ENCODE assay signal across 12 cellular contexts in genomic region chr16:73056383-73056782, GRCh38. TPM values are rescaled to one million over a fixed set of nuclear protein-coding genes. Genes with fewer than 3 reads are reported as not detected.
DNase-seq lines count a peak whose midpoint lies in the region; ATAC-seq and TF ChIP-seq lines count a peak whose summit lies in the region.
"Had no signal": no experiment of that assay in that cellular context is flagged by ENCODE, and none has a peak within 500 bp of the region (broad histone marks: within the 10 kb centered on the region; RNA-seq: fewer than 3 reads in every experiment).

No MANE protein-coding gene starts in this region.

- H3K27me3 ChIP-seq in SK-N-SH (ENCODE audit: insufficient read depth): no peaks in the 10 kb centered on the region
- H3K27me3 ChIP-seq in mesenchymal stem cell (ENCODE audit: control insufficient read depth in 1 of 2, insufficient read depth in 1 of 2, low read length in 2 of 2): peaks cover 0 to 9% of the 10 kb centered on the region in 2 experiments
- no peaks in the 10 kb centered on the region for H3K27me3 ChIP-seq in tibial nerve

- peak overlapping the region; percentile 94 for H3K4me2 ChIP-seq in SK-N-SH
- peak overlapping the region; percentile 1 for H3K4me2 ChIP-seq in mesenchymal stem cell (ENCODE audit: low read length, poor library complexity, severe bottlenecking)

- CTCF ChIA-PET in SK-N-SH (lab: Yijun Ruan, JAX): interaction anchor here (0.6 to 2.3 kb wide), 8 partner anchors 15 to 1180 kb away, joined by 3 to 9 read pairs (median 6); no protein-coding TSS in a partner anchor

- POLR2A ChIA-PET in SK-N-SH (lab: Yijun Ruan, JAX): interaction anchor here (0.9 to 1.3 kb wide), 3 partner anchors 113 to 173 kb away, joined by 3 read pairs; no protein-coding TSS in a partner anchor

- H2BK12ac ChIP-seq in mesenchymal stem cell (ENCODE audit: low read length in 2 of 2): peak overlapping the region in 1 of 2 experiments; percentile 12

- H3K27ac ChIP-seq in SK-N-SH (ENCODE audit: low read depth in 2 of 2, low read length in 1 of 2) (peak overlapping the region; percentile 74 to 90), mesenchymal stem cell (ENCODE audit: low read length, poor library complexity, severe bottlenecking) (peak overlapping the region; percentile 4), tibial nerve (peak overlapping the region; percentile 82 to 99 (median 94))

- H2AK5ac ChIP-seq in mesenchymal stem cell (ENCODE audit: low read length, severe bottlenecking): peak overlapping the region; percentile 82

- H4K91ac ChIP-seq in mesenchymal stem cell (ENCODE audit: low read length): peak overlapping the region; percentile 15

- no peak overlapping the region for H3K27ac Mint-ChIP-seq in chondrocyte (ENCODE audit: unreplicated experiment)
- H3K27ac Mint-ChIP-seq: activated CD4-positive, alpha-beta T cell treated with anti-CD3 and anti-CD28 coated beads, Interleukin-2, amount 10 ng/mL, durations not matched to agents 24 days and 14 days; B cell had no signal

- peak overlapping the region; percentile 19 for H4K8ac ChIP-seq in mesenchymal stem cell (ENCODE audit: low read length)

- TF ChIP-seq CTCF in SK-N-SH (IDR thresholded peaks at IDR 0.05) (no peak), chondrocyte (IDR thresholded peaks at IDR 0.05) (no peak), tibial nerve (IDR thresholded peaks at IDR 0.05) (no peak)

- 0 out of 2 replicates have a peak overlapping the region, but pooled peaks have one; percentile 12 for H2AFZ ChIP-seq in SK-N-SH (ENCODE audit: low read depth)
- H2AFZ ChIP-seq in mesenchymal stem cell (ENCODE audit: low read depth, low read length): no peak overlapping the region

- ATAC-seq in SK-N-SH treated with all-trans-retinoic acid at 6 μM for 48 hours (no peak), GM18867 (IDR thresholded peaks at IDR 0.05; ENCODE audit: unreplicated experiment) (no peak), HG03442 (IDR thresholded peaks at IDR 0.05; ENCODE audit: unreplicated experiment) (no peak)

- peak overlapping the region; percentile 66 to 70 for H3K18ac ChIP-seq in mesenchymal stem cell (ENCODE audit: low read depth in 1 of 2, low read length in 2 of 2)

- H3K36me3 Mint-ChIP-seq in chondrocyte (ENCODE audit: low read depth): peaks cover 7% of the 10 kb centered on the region

- no peak overlapping the region for H2BK5ac ChIP-seq in mesenchymal stem cell (ENCODE audit: low read depth, low read length, poor library complexity, severe bottlenecking)

- peak overlapping the region; percentile 26 for H2BK15ac ChIP-seq in mesenchymal stem cell (ENCODE audit: low read depth, poor library complexity, severe bottlenecking)

- TF ChIP-seq RAD21 in SK-N-SH (IDR thresholded peaks at IDR 0.05; ENCODE audit: low read length): no peak

- no peaks in the 10 kb centered on the region for H3K36me3 ChIP-seq in SK-N-SH (replicated peaks in 1 of 2; ENCODE audit: control insufficient read depth in 1 of 2, insufficient read depth in 2 of 2, low read length in 1 of 2)
- no peaks in the 10 kb centered on the region for H3K36me3 ChIP-seq in mesenchymal stem cell (ENCODE audit: control insufficient read depth in 1 of 2, insufficient read depth in 2 of 2, low read depth in 1 of 2, low read length in 2 of 2)
- no peaks in the 10 kb centered on the region for H3K36me3 ChIP-seq in tibial nerve

- no peaks in the 10 kb centered on the region for H3K9me2 ChIP-seq in SK-N-SH

- H3K4me3 Mint-ChIP-seq in chondrocyte (ENCODE audit: unreplicated experiment): peak overlapping the region; percentile 96

- H3K4me1 ChIP-seq in SK-N-SH (ENCODE audit: control insufficient read depth in 1 of 2, insufficient read depth in 2 of 2, low read depth in 1 of 2, low read length in 1 of 2): peaks cover 31 to 61% of the 10 kb centered on the region in 2 experiments
- H3K4me1 ChIP-seq in mesenchymal stem cell (ENCODE audit: control insufficient read depth, insufficient read depth, low read depth, low read length): peaks cover 16% of the 10 kb centered on the region
- peaks cover 0 to 69% (median 33%) of the 10 kb centered on the region in 4 donors for H3K4me1 ChIP-seq in tibial nerve

- no peaks in the 10 kb centered on the region for H3K9me3 ChIP-seq in SK-N-SH
- no peaks in the 10 kb centered on the region for H3K9me3 ChIP-seq in mesenchymal stem cell (ENCODE audit: control insufficient read depth, low read length)
- H3K9me3 ChIP-seq in tibial nerve: no peaks in the 10 kb centered on the region

- H3K9ac ChIP-seq in SK-N-SH (peak overlapping the region; percentile 91), mesenchymal stem cell (ENCODE audit: low read length) (peak overlapping the region; percentile 85)

- no peaks in the 10 kb centered on the region for H3K27me3 Mint-ChIP-seq in chondrocyte (ENCODE audit: low read depth)

- H3K4me3 ChIP-seq in SK-N-SH (ENCODE audit: low read depth in 2 of 2, low read length in 1 of 2) (peak overlapping the region; percentile 81 to 84), mesenchymal stem cell (ENCODE audit: insufficient read depth in 1 of 2, low read depth in 1 of 2, low read length in 2 of 2) (peak overlapping the region in 1 of 2 experiments; percentile 79), tibial nerve (peak overlapping the region; percentile 48 to 83 (median 56))

- no peak overlapping the region for H3K23ac ChIP-seq in mesenchymal stem cell (ENCODE audit: low read length in 2 of 2)

- H3F3A ChIP-seq in SK-N-SH (replicated peaks; ENCODE audit: insufficient read depth): peaks cover 20% of the 10 kb centered on the region

- 1% methylated on average over 5 of the region's 5 CpGs for WGBS in SK-N-SH (ENCODE audit: low lambda C conversion rate)
- 73% methylated on average over 4 of the region's 5 CpGs for WGBS in mesenchymal stem cell
- 69 to 78% methylated on average over 5 of the region's 5 CpGs for WGBS in tibial nerve, 2 donors

- TF ChIP-seq EP300 in SK-N-SH (IDR thresholded peaks at IDR 0.05; ENCODE audit: borderline replicate concordance in 1 of 2, low read depth in 1 of 2, low read length in 1 of 2) (no peak), tibial nerve (IDR thresholded peaks at IDR 0.05) (no peak)

- no peak for TF ChIP-seq POLR2A in tibial nerve (IDR thresholded peaks at IDR 0.05)

- no peak for DNase-seq in SK-N-SH
- DNase-seq in chondrocyte (ENCODE audit: low spot score): no peak
- no peak for DNase-seq in mesenchymal stem cell
- DNase-seq in tibial nerve (ENCODE audit: low spot score in 2 of 2): no peak
- DNase-seq in H4 (ENCODE audit: low spot score): no peak
- DNase-seq: activated CD4-positive, alpha-beta T cell treated with anti-CD3 and anti-CD28 coated beads, Interleukin-2, amount 10 ng/mL, durations not matched to agents 24 days and 14 days; NCI-H446 treated with DMSO at 0.1 percent for 48 hours; stimulated activated CD4-positive, alpha-beta T cell treated with anti-CD3 and anti-CD28 coated beads, Interleukin-2, amount 100 ng/mL, for 24 hours had no signal

- peak overlapping the region; percentile 42 for H2BK120ac ChIP-seq in mesenchymal stem cell (ENCODE audit: low read depth, low read length)

- peak overlapping the region in 1 of 2 experiments; percentile 3 for H3K4ac ChIP-seq in mesenchymal stem cell (ENCODE audit: low read depth in 1 of 2, low read length in 2 of 2)

- H3K79me2 ChIP-seq in SK-N-SH (ENCODE audit: insufficient read depth): peaks cover 90% of the 10 kb centered on the region

- no peaks in the 10 kb centered on the region for H3K9me3 Mint-ChIP-seq in chondrocyte (ENCODE audit: low read depth)
- H3K9me3 Mint-ChIP-seq: activated CD4-positive, alpha-beta T cell treated with anti-CD3 and anti-CD28 coated beads, Interleukin-2, amount 10 ng/mL, durations not matched to agents 24 days and 14 days had no signal

- peaks cover 1% of the 10 kb centered on the region for H3K79me1 ChIP-seq in mesenchymal stem cell (replicated peaks; ENCODE audit: low read length, poor library complexity, severe bottlenecking)

- H3K14ac ChIP-seq in mesenchymal stem cell (ENCODE audit: low read length in 2 of 2): no peak overlapping the region

- peaks cover 24% of the 10 kb centered on the region for H3K4me1 Mint-ChIP-seq in chondrocyte (ENCODE audit: low read depth)

- H4K20me1 ChIP-seq in SK-N-SH (ENCODE audit: insufficient read depth): no peaks in the 10 kb centered on the region

TF ChIP-seq in SK-N-SH, 30 proteins besides CTCF, POLR2A, EP300 and RAD21 (continues in another document):
- 0 out of 2 replicates have a peak, but pooled peaks have one; percentile 14 for TF ChIP-seq TAF1 (IDR thresholded peaks at IDR 0.05; ENCODE audit: borderline replicate concordance, low read depth, low read length)
- TF ChIP-seq SMC3 (IDR thresholded peaks at IDR 0.05; ENCODE audit: low read depth, low read length): no peak
- no peak for TF ChIP-seq FOSL2 (IDR thresholded peaks at IDR 0.05; ENCODE audit: borderline replicate concordance, low read depth)

TF ChIP-seq in SK-N-SH treated with all-trans-retinoic acid at 6 μM for 48 hours, 23 proteins besides CTCF, POLR2A, EP300 and RAD21:
- TF ChIP-seq OSR1 (CRISPR knock-in tag; IDR thresholded peaks at IDR 0.05): no peak
- no peak for TF ChIP-seq TCF4 (CRISPR knock-in tag; IDR thresholded peaks at IDR 0.05; ENCODE audit: borderline replicate concordance)

RNA-seq across cellular contexts. Expression of gene ZFHX3, which starts 8.5 kb away (rescaled TPM):
- 1.9 and 2.0 TPM in 2 replicates for polyA plus RNA-seq in SK-N-SH (2012; rRNA removed)
- polyA plus RNA-seq in SK-N-SH (2012; cell fraction: cytosol; rRNA removed): 1.9 and 2.0 TPM in 2 replicates
- polyA plus RNA-seq in SK-N-SH (2012; cell fraction: nucleus; rRNA removed): 4.1 and 5.0 TPM in 2 replicates
- total RNA-seq in chondrocyte: 74.4 to 91.0 TPM (median 86.8 TPM) in 3 replicates
- 5.1 TPM for polyA plus RNA-seq in mesenchymal stem cell (2013, experiment 1 of 2)
- polyA plus RNA-seq in mesenchymal stem cell (2013, experiment 2 of 2): 4.5 TPM
- 10 to 100 TPM; 36.3 to 44.0 (median 38.1) TPM for total RNA-seq in tibial nerve
- total RNA-seq in H4 (2014; rRNA removed; shearing (Covaris generic)): 0.47 and 0.68 TPM in 2 replicates

Comparison
In these comparisons a context has a peak if more than half of its experiments do, and no peak if none do; other contexts are left out.
1. H3K27ac ChIP-seq: peak in every context shown above with its lines; median percentile 94 in tibial nerve; 82 in SK-N-SH; 4 in mesenchymal stem cell.
2. RNA of gene ZFHX3, which starts 8.5 kb away (total RNA-seq): 74.4 to 91.0 TPM in chondrocyte and 36.3 to 44.0 TPM in tibial nerve; 0.47 to 0.68 TPM in H4; every median in the first group is over 10 times any median in the second.